ENCODE assay signal across 12 cellular contexts in the genomic region with DNA sequence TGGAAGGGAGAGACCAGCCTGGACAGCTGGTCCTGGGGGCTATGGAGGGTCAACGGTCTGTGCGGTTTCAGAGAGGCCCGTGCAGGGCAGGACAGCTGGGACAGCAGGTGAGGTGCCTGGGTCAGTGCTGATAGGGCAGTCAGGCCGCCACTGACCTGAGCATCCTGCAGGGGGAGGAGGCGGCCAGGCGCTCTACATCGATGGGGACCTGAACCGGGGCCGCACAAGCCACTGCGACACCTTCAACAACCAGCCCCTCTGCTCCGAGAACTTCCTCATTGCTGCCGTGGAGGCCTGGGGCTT. TPM values are rescaled to one million over a fixed set of nuclear protein-coding genes. Genes with fewer than 3 reads are reported as not detected.
DNase-seq lines count a peak whose midpoint lies in the region; ATAC-seq, FAIRE-seq and TF ChIP-seq lines count a peak whose summit lies in the region.
"Had no signal": no experiment of that assay in that cellular context is flagged by ENCODE, and none has a peak within 500 bp of the region (broad histone marks: within the 10 kb centered on the region; RNA-seq: fewer than 3 reads in every experiment).

No MANE protein-coding gene starts in this region.

- H3F3A ChIP-seq in GM23338 (replicated peaks; ENCODE audit: low read depth), result peaks cover 4% of the 10 kb centered on the region; the same call in 1 of the 2 replicates
- peaks cover 4% of the 10 kb centered on the region for H3F3A ChIP-seq in SK-N-SH (replicated peaks; ENCODE audit: insufficient read depth)

- no peaks in the 10 kb centered on the region for H3K9me3 Mint-ChIP-seq in GM23338
- no peaks in the 10 kb centered on the region for H3K9me3 Mint-ChIP-seq in activated CD4-positive, alpha-beta T cell treated with anti-CD3 and anti-CD28 coated beads for 36 hours (ENCODE audit: low read depth)
- H3K9me3 Mint-ChIP-seq: activated CD4-positive, alpha-beta T cell treated with anti-CD3 and anti-CD28 coated beads, Interleukin-2, amount 10 ng/mL, durations not matched to agents 24 days and 14 days; CD8-positive, alpha-beta memory T cell; stimulated activated naive CD8-positive, alpha-beta T cell treated with anti-CD3 and anti-CD28 coated beads, Interleukin-15, amount 100 ng/mL, for 72 hours had no signal

- H3K9me3 ChIP-seq in SK-N-SH (no peaks in the 10 kb centered on the region), kidney (ENCODE audit: control insufficient read depth in 1 of 2, low read length in 2 of 2) (no peaks in the 10 kb centered on the region)
- H3K9me3 ChIP-seq: tibial nerve had no signal

- H2AFZ ChIP-seq in GM23338 (no peak overlapping the region), SK-N-SH (ENCODE audit: low read depth) (no peak overlapping the region)

- H3K27ac Mint-ChIP-seq in GM23338, result peak overlapping the region; percentile 78; the same call in 1 of the 2 replicates
- no peak overlapping the region for H3K27ac Mint-ChIP-seq in activated CD4-positive, alpha-beta T cell treated with anti-CD3 and anti-CD28 coated beads for 36 hours
- H3K27ac Mint-ChIP-seq: activated CD4-positive, alpha-beta T cell treated with anti-CD3 and anti-CD28 coated beads, Interleukin-2, amount 10 ng/mL, durations not matched to agents 24 days and 14 days; stimulated activated naive CD8-positive, alpha-beta T cell treated with anti-CD3 and anti-CD28 coated beads, Interleukin-15, amount 100 ng/mL, for 72 hours had no signal

- H3K9me2 ChIP-seq in GM23338 (ENCODE audit: insufficient read depth), result no peaks in the 10 kb centered on the region
- no peaks in the 10 kb centered on the region for H3K9me2 ChIP-seq in SK-N-SH

- POLR2A ChIA-PET in SK-N-SH (lab: Yijun Ruan, JAX), result interaction anchor here (1.1 to 2.6 kb wide), 5 partner anchors 19 to 42 kb away, joined by 4 to 19 read pairs (median 4); a partner anchor contains a TSS
- POLR2A ChIA-PET in activated CD4-positive, alpha-beta T cell treated with anti-CD3 and anti-CD28 coated beads for 36 hours (lab: Charles Lee), result no interaction called here

- peak in 1 of 2 experiments; percentile 18; a peak in 2 of 4 replicates for TF ChIP-seq CTCF in GM23338 (conservative IDR thresholded peaks at IDR 0.05; ENCODE audit: low read depth in 2 of 2)
- TF ChIP-seq CTCF in SK-N-SH (IDR thresholded peaks at IDR 0.05), result no peak
- no peak for TF ChIP-seq CTCF in kidney (IDR thresholded peaks at IDR 0.05; ENCODE audit: borderline replicate concordance, extremely low read depth, insufficient read depth)

- intact Hi-C loops in kidney (cut with DNase I), result no loop called here
- intact Hi-C loops in activated CD4-positive, alpha-beta T cell treated with anti-CD3 and anti-CD28 coated beads for 36 hours (cut with DNase I, micrococcal nuclease), result loop anchor here (2.0 to 5.0 kb wide), 4 partner anchors 38 to 204 kb away; a partner anchor contains a TSS

- no peak overlapping the region for H3K4me2 ChIP-seq in GM23338
- no peak overlapping the region for H3K4me2 ChIP-seq in SK-N-SH

- 89% methylated on average over 5 of the region's 12 CpGs for WGBS in SK-N-SH (ENCODE audit: low lambda C conversion rate)

- H3K4me1 ChIP-seq in GM23338 (ENCODE audit: insufficient read depth), result peaks cover 7% of the 10 kb centered on the region; the same call in 1 of the 2 replicates
- peaks cover 0 to 27% of the 10 kb centered on the region in 2 experiments; a peak in 1 of 4 replicates for H3K4me1 ChIP-seq in SK-N-SH (ENCODE audit: control insufficient read depth in 1 of 2, insufficient read depth in 2 of 2, low read depth in 1 of 2, low read length in 1 of 2)
- H3K4me1 ChIP-seq in kidney (ENCODE audit: control insufficient read depth in 1 of 2, insufficient read depth in 1 of 2, low read depth in 1 of 2, low read length in 2 of 2), result peaks cover 9 to 54% of the 10 kb centered on the region in 2 donors

- H3K36me3 Mint-ChIP-seq in GM23338 (ENCODE audit: low read depth), result peaks cover 8% of the 10 kb centered on the region; the same call in 2 of the 3 replicates
- no peaks in the 10 kb centered on the region for H3K36me3 Mint-ChIP-seq in activated CD4-positive, alpha-beta T cell treated with anti-CD3 and anti-CD28 coated beads for 36 hours (ENCODE audit: low read depth)

- H3K9ac ChIP-seq in SK-N-SH (no peak overlapping the region), kidney (ENCODE audit: low read length in 2 of 2) (peak overlapping the region in 1 of 2 donors; percentile 26)

- H3K27me3 Mint-ChIP-seq in GM23338 (ENCODE audit: insufficient read depth, low read depth, poor library complexity), result no peaks in the 10 kb centered on the region
- H3K27me3 Mint-ChIP-seq in activated CD4-positive, alpha-beta T cell treated with anti-CD3 and anti-CD28 coated beads for 36 hours, result no peaks in the 10 kb centered on the region
- H3K27me3 Mint-ChIP-seq: activated CD4-positive, alpha-beta T cell treated with anti-CD3 and anti-CD28 coated beads, Interleukin-2, amount 10 ng/mL, durations not matched to agents 24 days and 14 days; CD8-positive, alpha-beta memory T cell; stimulated activated naive CD8-positive, alpha-beta T cell treated with anti-CD3 and anti-CD28 coated beads, Interleukin-15, amount 100 ng/mL, for 72 hours had no signal

- peaks cover 5% of the 10 kb centered on the region for H3K4me1 Mint-ChIP-seq in GM23338
- H3K4me1 Mint-ChIP-seq in activated CD4-positive, alpha-beta T cell treated with anti-CD3 and anti-CD28 coated beads for 36 hours, result no peaks in the 10 kb centered on the region
- H3K4me1 Mint-ChIP-seq: activated CD4-positive, alpha-beta T cell treated with anti-CD3 and anti-CD28 coated beads, Interleukin-2, amount 10 ng/mL, durations not matched to agents 24 days and 14 days; CD8-positive, alpha-beta memory T cell; stimulated activated naive CD8-positive, alpha-beta T cell treated with anti-CD3 and anti-CD28 coated beads, Interleukin-15, amount 100 ng/mL, for 72 hours had no signal

- H3K79me2 ChIP-seq in GM23338 (replicated peaks; ENCODE audit: insufficient read depth) (no peaks in the 10 kb centered on the region), SK-N-SH (ENCODE audit: insufficient read depth) (no peaks in the 10 kb centered on the region)

- ATAC-seq in GM23338, result peak; percentile 36
- ATAC-seq in activated CD4-positive, alpha-beta T cell treated with anti-CD3 and anti-CD28 coated beads for 36 hours, result no peak

- no peak for TF ChIP-seq EP300 in SK-N-SH (IDR thresholded peaks at IDR 0.05; ENCODE audit: borderline replicate concordance in 1 of 2, low read depth in 1 of 2, low read length in 1 of 2)

- no peaks in the 10 kb centered on the region for H3K36me3 ChIP-seq in GM23338 (ENCODE audit: insufficient read depth)
- H3K36me3 ChIP-seq in SK-N-SH (replicated peaks in 1 of 2; ENCODE audit: control insufficient read depth in 1 of 2, insufficient read depth in 2 of 2, low read length in 1 of 2), result peaks cover 0 to 16% of the 10 kb centered on the region in 2 experiments
- H3K36me3 ChIP-seq in kidney (ENCODE audit: control insufficient read depth in 1 of 2, insufficient read depth in 2 of 2, low read length in 2 of 2), result no peaks in the 10 kb centered on the region

- H3K4me3 ChIP-seq in GM23338, result peak overlapping the region; percentile 69; the same call in 1 of the 2 replicates
- H3K4me3 ChIP-seq in SK-N-SH (ENCODE audit: low read depth in 2 of 2, low read length in 1 of 2), result no peak overlapping the region
- H3K4me3 ChIP-seq in kidney (ENCODE audit: low read length in 2 of 2), result peak overlapping the region in 1 of 2 donors; percentile 67

- DNase-seq in GM23338 (ENCODE audit: low spot score) (peak; percentile 48), SK-N-SH (peak; percentile 43), kidney (peak; percentile 74), NOMO-1 treated with DMSO at 0.1 percent for 48 hours (lab: John Stamatoyannopoulos, UW; ENCODE audit: unreplicated experiment) (no peak), mesenteric fat pad (ENCODE audit: low spot score) (no peak)
- no peak for DNase-seq in activated CD4-positive, alpha-beta T cell treated with anti-CD3 and anti-CD28 coated beads for 36 hours
- DNase-seq: SIG-M5 had no signal

- H3K27ac ChIP-seq in GM23338 (ENCODE audit: low read depth) (no peak overlapping the region), SK-N-SH (ENCODE audit: low read depth in 2 of 2, low read length in 1 of 2) (no peak overlapping the region; a peak in 1 of 4 replicates), kidney (ENCODE audit: low read depth in 2 of 2, low read length in 2 of 2) (peak overlapping the region; percentile 41 to 50)

- FAIRE-seq in kidney (lab: Jason Lieb, UNC), result no peak
- FAIRE-seq: colon had no signal

- no peaks in the 10 kb centered on the region for H3K27me3 ChIP-seq in GM23338 (ENCODE audit: insufficient read depth)
- no peaks in the 10 kb centered on the region for H3K27me3 ChIP-seq in SK-N-SH (ENCODE audit: insufficient read depth)
- H3K27me3 ChIP-seq: tibial nerve had no signal

- no peak overlapping the region for H3K4me3 Mint-ChIP-seq in GM23338
- no peak overlapping the region for H3K4me3 Mint-ChIP-seq in activated CD4-positive, alpha-beta T cell treated with anti-CD3 and anti-CD28 coated beads for 36 hours
- H3K4me3 Mint-ChIP-seq: activated CD4-positive, alpha-beta T cell treated with anti-CD3 and anti-CD28 coated beads, Interleukin-2, amount 10 ng/mL, durations not matched to agents 24 days and 14 days; CD8-positive, alpha-beta memory T cell; stimulated activated naive CD8-positive, alpha-beta T cell treated with anti-CD3 and anti-CD28 coated beads, Interleukin-15, amount 100 ng/mL, for 72 hours had no signal

- CTCF ChIA-PET in SK-N-SH (lab: Yijun Ruan, JAX), result interaction anchor here (1.0 to 4.3 kb wide), 32 partner anchors 12 to 306 kb away, joined by 3 to 95 read pairs (median 6); a partner anchor contains a TSS
- CTCF ChIA-PET in activated CD4-positive, alpha-beta T cell treated with anti-CD3 and anti-CD28 coated beads for 36 hours (lab: Charles Lee), result interaction anchor here (0.6 to 2.0 kb wide), 7 partner anchors 12 to 168 kb away, joined by 3 to 11 read pairs (median 4); a partner anchor contains a TSS

- TF ChIP-seq RAD21 in SK-N-SH (IDR thresholded peaks at IDR 0.05; ENCODE audit: low read length), result no peak

- H4K20me1 ChIP-seq in GM23338 (replicated peaks; ENCODE audit: insufficient read depth) (no peaks in the 10 kb centered on the region; the same call in 1 of the 2 replicates), SK-N-SH (ENCODE audit: insufficient read depth) (0 out of 2 replicates have a peak, but pooled peaks cover 4% of the 10 kb centered on the region)

RNA-seq across cellular contexts. Expression of a gene that starts 13.2 kb away (rescaled TPM):
- total RNA-seq in GM23338 (2014; rRNA removed; shearing (Covaris generic)), result 98.2 and 109 TPM in 2 replicates
- polyA plus RNA-seq in GM23338 (2016; fragmentation: Nextera tagmentation; extraction: Ambion mirVana) (154 and 162 TPM in 2 replicates), SK-N-SH (2012; rRNA removed) (30.2 and 80.1 TPM in 2 replicates), kidney (ENCODE audit: insufficient read depth, low read depth, low replicate concordance) (520 TPM)
- 61.1 and 88.7 TPM in 2 replicates for polyA plus RNA-seq in SK-N-SH (2012; cell fraction: cytosol; rRNA removed)
- polyA plus RNA-seq in SK-N-SH (2012; cell fraction: nucleus; rRNA removed), result 73.3 and 99.4 TPM in 2 replicates
- total RNA-seq in kidney (303 TPM), mesenteric fat pad (203 TPM)
- 100 to 1,000 TPM in 1 of 2 experiments, 10 to 100 TPM in 1; 91.7 to 130 TPM for total RNA-seq in activated CD4-positive, alpha-beta T cell treated with anti-CD3 and anti-CD28 coated beads for 36 hours

RNA-seq across cellular contexts. Expression of a gene that starts 19.6 kb away (rescaled TPM):
- 62.1 and 68.1 TPM in 2 replicates for total RNA-seq in GM23338 (2014; rRNA removed; shearing (Covaris generic))
- polyA plus RNA-seq in GM23338 (2016; fragmentation: Nextera tagmentation; extraction: Ambion mirVana), result 12.2 and 20.2 TPM in 2 replicates
- polyA plus RNA-seq in SK-N-SH (2012; rRNA removed), result 38.1 and 50.7 TPM in 2 replicates
- 10.0 and 16.0 TPM in 2 replicates for polyA plus RNA-seq in SK-N-SH (2012; cell fraction: cytosol; rRNA removed)
- polyA plus RNA-seq in SK-N-SH (2012; cell fraction: nucleus; rRNA removed), result 250 and 312 TPM in 2 replicates
- total RNA-seq in kidney, result 52.1 TPM
- polyA plus RNA-seq in kidney (ENCODE audit: insufficient read depth, low read depth, low replicate concordance), result 51.8 TPM
- 10 to 100 TPM; 20.9 to 31.6 TPM for total RNA-seq in activated CD4-positive, alpha-beta T cell treated with anti-CD3 and anti-CD28 coated beads for 36 hours
- total RNA-seq in mesenteric fat pad, result 45.3 TPM

RNA-seq across cellular contexts. Expression of a gene that starts 25.7 kb away (rescaled TPM):
- 19.3 and 21.0 TPM in 2 replicates for total RNA-seq in GM23338 (2014; rRNA removed; shearing (Covaris generic))
- polyA plus RNA-seq in GM23338 (2016; fragmentation: Nextera tagmentation; extraction: Ambion mirVana), result 5.4 and 6.1 TPM in 2 replicates
- polyA plus RNA-seq in SK-N-SH (2012; rRNA removed), result 5.6 and 6.7 TPM in 2 replicates
- 2.7 and 3.9 TPM in 2 replicates for polyA plus RNA-seq in SK-N-SH (2012; cell fraction: cytosol; rRNA removed)
- 18.3 and 20.6 TPM in 2 replicates for polyA plus RNA-seq in SK-N-SH (2012; cell fraction: nucleus; rRNA removed)
- 25.7 TPM for total RNA-seq in kidney
- polyA plus RNA-seq in kidney (ENCODE audit: insufficient read depth, low read depth, low replicate concordance), result 23.9 TPM
- 10 to 100 TPM; 10.4 to 12.7 TPM for total RNA-seq in activated CD4-positive, alpha-beta T cell treated with anti-CD3 and anti-CD28 coated beads for 36 hours
- 24.9 TPM for total RNA-seq in mesenteric fat pad

RNA-seq across cellular contexts. Expression of a gene that starts 29.5 kb away (rescaled TPM):
- total RNA-seq in GM23338 (2014; rRNA removed; shearing (Covaris generic)), result 1.7 and 3.0 TPM in 2 replicates
- polyA plus RNA-seq in GM23338 (2016; fragmentation: Nextera tagmentation; extraction: Ambion mirVana) (0.10 TPM in 1 of 2 replicates, not detected in the other), SK-N-SH (2012; rRNA removed) (0.26 and 0.28 TPM in 2 replicates), kidney (ENCODE audit: insufficient read depth, low read depth, low replicate concordance) (not detected)
- polyA plus RNA-seq in SK-N-SH (2012; cell fraction: cytosol; rRNA removed), result 0.10 and 0.29 TPM in 2 replicates
- 0.56 and 1.4 TPM in 2 replicates for polyA plus RNA-seq in SK-N-SH (2012; cell fraction: nucleus; rRNA removed)
- total RNA-seq in kidney (0.28 TPM), mesenteric fat pad (not detected)
- total RNA-seq in activated CD4-positive, alpha-beta T cell treated with anti-CD3 and anti-CD28 coated beads for 36 hours, result not detected
- total RNA-seq: activated CD4-positive, alpha-beta T cell treated with anti-CD3 and anti-CD28 coated beads, Interleukin-2, amount 10 ng/mL, durations not matched to agents 24 days and 14 days; CD8-positive, alpha-beta memory T cell had no signal
- polyA plus RNA-seq: CD8-positive, alpha-beta memory T cell had no signal

RNA-seq across cellular contexts. Expression of a gene that starts 30.6 kb away (rescaled TPM):
- 0.31 TPM in 1 of 2 replicates, not detected in the other for total RNA-seq in GM23338 (2014; rRNA removed; shearing (Covaris generic))
- polyA plus RNA-seq in GM23338 (2016; fragmentation: Nextera tagmentation; extraction: Ambion mirVana), result 7.5 and 10.1 TPM in 2 replicates
- polyA plus RNA-seq in SK-N-SH (2012; rRNA removed), result not detected in 2 replicates
- polyA plus RNA-seq in SK-N-SH (2012; cell fraction: cytosol; rRNA removed), result not detected in 2 replicates
- 0.12 TPM in 1 of 2 replicates, not detected in the other for polyA plus RNA-seq in SK-N-SH (2012; cell fraction: nucleus; rRNA removed)
- total RNA-seq in kidney, result 0.54 TPM
- not detected for polyA plus RNA-seq in kidney (ENCODE audit: insufficient read depth, low read depth, low replicate concordance)
- total RNA-seq in activated CD4-positive, alpha-beta T cell treated with anti-CD3 and anti-CD28 coated beads for 36 hours, result not detected
- total RNA-seq in mesenteric fat pad, result not detected
- total RNA-seq: activated CD4-positive, alpha-beta T cell treated with anti-CD3 and anti-CD28 coated beads, Interleukin-2, amount 10 ng/mL, durations not matched to agents 24 days and 14 days; tibial nerve had no signal

Comparison
In these comparisons a context has a peak if more than half of its experiments do, and no peak if none do; other contexts are left out.
1. DNase-seq: peak in GM23338 (single experiment), SK-N-SH (single experiment) and kidney (single experiment); none in activated CD4-positive, alpha-beta T cell treated with anti-CD3 and anti-CD28 coated beads for 36 hours (single experiment), NOMO-1 treated with DMSO at 0.1 percent for 48 hours (single experiment) and mesenteric fat pad (single experiment).
2. H3K27ac ChIP-seq: peak in kidney (2 of 2); none in GM23338 (single experiment) and SK-N-SH (0 of 2).